In genomic region chr1:33332881-33333280, GRCh38 we compare ENCODE assay signal across 13 cellular contexts. TPM values are rescaled to one million over a fixed set of nuclear protein-coding genes. Genes with fewer than 3 reads are reported as not detected.
DNase-seq lines count a peak whose midpoint lies in the region; TF ChIP-seq lines count a peak whose summit lies in the region.
"Had no signal": no experiment of that assay in that cellular context is flagged by ENCODE, and none has a peak within 500 bp of the region (broad histone marks: within the 10 kb centered on the region; RNA-seq: fewer than 3 reads in every experiment).

No MANE protein-coding gene starts in this region.

- H3K4me3 ChIP-seq in WERI-Rb-1 (ENCODE audit: low read depth, low read length), result no peak overlapping the region
- no peak overlapping the region for H3K4me3 ChIP-seq in muscle layer of colon (ENCODE audit: low read depth in 1 of 2, low read length in 2 of 2)

- no peaks in the 10 kb centered on the region for H3K9me3 ChIP-seq in WERI-Rb-1 (ENCODE audit: severe bottlenecking)
- no peaks in the 10 kb centered on the region for H3K9me3 ChIP-seq in muscle layer of colon (ENCODE audit: low read length)

- H3K4me1 ChIP-seq in muscle layer of colon (ENCODE audit: insufficient read depth, low read length), result peaks cover 45% of the 10 kb centered on the region

- TF ChIP-seq CTCF in WERI-Rb-1 (IDR thresholded peaks at IDR 0.05; ENCODE audit: low read depth, low read length), result no peak

- H3K9ac ChIP-seq in muscle layer of colon (ENCODE audit: low read length), result no peak overlapping the region

- no peak for DNase-seq in WERI-Rb-1
- DNase-seq in epithelial cell of prostate (ENCODE audit: low read depth, low spot score), result no peak
- no peak for DNase-seq in HuH-7.5 (ENCODE audit: low spot score)
- DNase-seq in stimulated activated CD4-positive, alpha-beta T cell treated with anti-CD3 and anti-CD28 coated beads, Interleukin-2, amount 100 ng/mL, for 24 hours, result no peak
- no peak for DNase-seq in Kasumi-1 (lab: John Stamatoyannopoulos, UW)
- DNase-seq in activated CD4-positive, alpha-beta T cell treated with anti-CD3 and anti-CD28 coated beads, Interleukin-2, amount 50 U/mL, for 1 hour, result no peak
- DNase-seq: activated T-cell treated with anti-CD3 and anti-CD28 coated beads, Interleukin-2, amount 50 U/mL, for 72 hours; central memory CD4-positive, alpha-beta T cell; NCI-H187; stimulated activated CD4-positive, alpha-beta T cell treated with anti-CD3 and anti-CD28 coated beads, Interleukin-4, amount 100 ng/mL, for 4 hours; stimulated activated naive CD8-positive, alpha-beta T cell treated with anti-CD3 and anti-CD28 coated beads, Interleukin-15, Interleukin-2, amounts not matched to agents 100 U/mL and 50 U/mL, for 24 hours had no signal

- peak overlapping the region; percentile 18; the same call in 1 of the 2 replicates for H3K27ac ChIP-seq in WERI-Rb-1
- peak overlapping the region; percentile 60 for H3K27ac ChIP-seq in epithelial cell of prostate
- peak overlapping the region; percentile 61 for H3K27ac ChIP-seq in muscle layer of colon (ENCODE audit: low read depth, low read length)
- peak overlapping the region; percentile 75 for H3K27ac ChIP-seq in temporal lobe (ENCODE audit: low read depth, low read length)

- no peaks in the 10 kb centered on the region for H3K27me3 ChIP-seq in WERI-Rb-1 (ENCODE audit: insufficient read depth, low read depth, severe bottlenecking)
- H3K27me3 ChIP-seq in muscle layer of colon (ENCODE audit: control insufficient read depth in 1 of 2, insufficient read depth in 2 of 2, low read length in 2 of 2), result no peaks in the 10 kb centered on the region

- H3K36me3 ChIP-seq in WERI-Rb-1 (peaks cover 77% of the 10 kb centered on the region), muscle layer of colon (ENCODE audit: insufficient read depth, low read length) (peaks cover 41% of the 10 kb centered on the region)

RNA-seq across cellular contexts. Expression of gene A3GALT2, which starts 12.0 kb away (rescaled TPM):
- not detected for total RNA-seq in temporal lobe
- total RNA-seq: activated T-cell treated with anti-CD3 and anti-CD28 coated beads, Interleukin-2, amount 50 U/mL, for 72 hours had no signal

Comparison
In these comparisons a context has a peak if more than half of its experiments do, and no peak if none do; other contexts are left out.
1. H3K27ac ChIP-seq: peak in every context shown above with its lines; median percentile 75 in temporal lobe; 61 in muscle layer of colon; 60 in epithelial cell of prostate; 18 in WERI-Rb-1.